Comparison of ENCODE assay signal across 8 cellular contexts in genomic region chr17:56681561-56682266, GRCh38.
DNase-seq lines count a peak whose midpoint lies in the region; ATAC-seq and TF ChIP-seq lines count a peak whose summit lies in the region.

No MANE protein-coding gene starts in this region.

- no peaks in the 10 kb centered on the region for H3K9me3 Mint-ChIP-seq in stimulated activated naive CD8-positive, alpha-beta T cell treated with anti-CD3 and anti-CD28 coated beads, Interleukin-15, amount 100 ng/mL, for 72 hours

- H3K27ac Mint-ChIP-seq in stimulated activated naive CD8-positive, alpha-beta T cell treated with anti-CD3 and anti-CD28 coated beads, Interleukin-15, amount 100 ng/mL, for 72 hours = no peak overlapping the region

- no peak overlapping the region for H2AFZ ChIP-seq in mammary epithelial cell (ENCODE audit: low read depth, low read length)

- dilution Hi-C loops in mammary epithelial cell (cut with HindIII; ENCODE audit: low sequenced_read_pairs) = no loop called here

- H3K4me2 ChIP-seq in mammary epithelial cell (ENCODE audit: insufficient read depth, low read depth, low read length) = peak overlapping the region; percentile 55

- peaks cover 33% of the 10 kb centered on the region for H3K27me3 Mint-ChIP-seq in stimulated activated naive CD8-positive, alpha-beta T cell treated with anti-CD3 and anti-CD28 coated beads, Interleukin-15, amount 100 ng/mL, for 72 hours

- H3K36me3 ChIP-seq in heart left ventricle (no peaks in the 10 kb centered on the region), right atrium auricular region (no peaks in the 10 kb centered on the region), mammary epithelial cell (ENCODE audit: insufficient read depth, low read length) (no peaks in the 10 kb centered on the region), aorta (ENCODE audit: control insufficient read depth in 1 of 2, insufficient read depth in 2 of 2, low read length in 1 of 2) (no peaks in the 10 kb centered on the region)

- peak overlapping the region; percentile 33 for H3K9ac ChIP-seq in mammary epithelial cell (ENCODE audit: insufficient read depth, low read length)

- no peak for DNase-seq in heart left ventricle
- DNase-seq in right atrium auricular region (ENCODE audit: low spot score) = no peak
- peak; percentile 95 for DNase-seq in M059J (ENCODE audit: low read depth)
- peak; percentile 97 for DNase-seq in mammary epithelial cell
- DNase-seq in stimulated activated naive CD8-positive, alpha-beta T cell treated with anti-CD3 and anti-CD28 coated beads, Interleukin-15, amount 100 ng/mL, for 72 hours = peak; percentile 21 to 46
- no peak for DNase-seq in central memory CD4-positive, alpha-beta T cell
- DNase-seq in 8988T = no peak
- DNase-seq in aorta = no peak

- H3K4me3 Mint-ChIP-seq in stimulated activated naive CD8-positive, alpha-beta T cell treated with anti-CD3 and anti-CD28 coated beads, Interleukin-15, amount 100 ng/mL, for 72 hours = no peak overlapping the region

- peaks cover 7 to 71% (median 21%) of the 10 kb centered on the region in 9 donors for H3K27me3 ChIP-seq in heart left ventricle
- no peaks in the 10 kb centered on the region for H3K27me3 ChIP-seq in right atrium auricular region
- H3K27me3 ChIP-seq in mammary epithelial cell (ENCODE audit: insufficient read depth, low read length) = no peaks in the 10 kb centered on the region
- no peaks in the 10 kb centered on the region for H3K27me3 ChIP-seq in aorta (ENCODE audit: control insufficient read depth in 1 of 2, insufficient read depth in 2 of 2, low read length in 1 of 2)

- H3K9me3 ChIP-seq in heart left ventricle (no peaks in the 10 kb centered on the region), right atrium auricular region (no peaks in the 10 kb centered on the region), mammary epithelial cell (replicated peaks; ENCODE audit: insufficient read depth, low read length) (no peaks in the 10 kb centered on the region), aorta (ENCODE audit: control insufficient read depth, low read length) (peaks cover 2% of the 10 kb centered on the region)

- H3K4me3 ChIP-seq in heart left ventricle (no peak overlapping the region), right atrium auricular region (no peak overlapping the region), mammary epithelial cell (replicated peaks in 1 of 3; ENCODE audit: insufficient read depth in 1 of 3, low read depth in 2 of 3, low read length in 3 of 3) (no peak overlapping the region), aorta (ENCODE audit: low read length in 2 of 2) (no peak overlapping the region)

- ATAC-seq in heart left ventricle (peak in 3 of 4 donors; percentile 22 to 39 (median 31)), aorta (ENCODE audit: low FRiP score) (no peak)
- ATAC-seq in stimulated activated naive CD8-positive, alpha-beta T cell treated with anti-CD3 and anti-CD28 coated beads, Interleukin-15, amount 100 ng/mL, for 72 hours = peak; percentile 87

- intact Hi-C loops in heart left ventricle (cut with DNase I) = no loop called here
- intact Hi-C loops in mammary epithelial cell (cut with micrococcal nuclease) = loop anchor here (1.0 to 2.0 kb wide), 3 partner anchors 18 to 105 kb away; partner anchors contain the start of gene NOG
- intact Hi-C loops in aorta (cut with DNase I) = no loop called here

- BruUV-seq in mammary epithelial cell (replicated peaks; lab: Mats Ljungman, UMichigan) = TSS peak; percentile 72

- no peak for TF ChIP-seq POLR2A in heart left ventricle (IDR thresholded peaks at IDR 0.05)

- H3K4me1 Mint-ChIP-seq in stimulated activated naive CD8-positive, alpha-beta T cell treated with anti-CD3 and anti-CD28 coated beads, Interleukin-15, amount 100 ng/mL, for 72 hours = peaks cover 19% of the 10 kb centered on the region

- 58 to 70% (median 63%) methylated on average over 3 of the region's 3 CpGs for WGBS in heart left ventricle, 4 donors
- WGBS in mammary epithelial cell (ENCODE audit: low coverage, missing lambda C conversion rate) = 14% methylated on average over 3 of the region's 3 CpGs
- 70 to 77% methylated on average over 3 of the region's 3 CpGs for WGBS in aorta, 2 donors

- TF ChIP-seq CTCF in heart left ventricle (IDR thresholded peaks at IDR 0.05) (no peak), right atrium auricular region (IDR thresholded peaks at IDR 0.05) (no peak), mammary epithelial cell (conservative IDR thresholded peaks at IDR 0.05 in 1 of 2, IDR thresholded peaks at IDR 0.05 in 1 of 2; ENCODE audit: extremely low read depth in 1 of 2, insufficient read depth in 1 of 2, low read depth in 1 of 2, low read length in 2 of 2) (no peak)

- no peaks in the 10 kb centered on the region for H4K20me1 ChIP-seq in mammary epithelial cell (ENCODE audit: insufficient read depth, low read length)

- H3K4me1 ChIP-seq in heart left ventricle = peaks cover 0 to 23% (median 6%) of the 10 kb centered on the region in 12 donors
- H3K4me1 ChIP-seq in right atrium auricular region = peaks cover 0 to 10% of the 10 kb centered on the region in 2 donors
- H3K4me1 ChIP-seq in mammary epithelial cell (ENCODE audit: insufficient read depth, low read length) = peaks cover 59% of the 10 kb centered on the region
- no peaks in the 10 kb centered on the region for H3K4me1 ChIP-seq in aorta (ENCODE audit: control insufficient read depth in 1 of 2, insufficient read depth in 2 of 2, low read length in 2 of 2)

- CTCF ChIA-PET in mammary epithelial cell (lab: Charles Lee; ENCODE audit: low non-redundant PET) = no interaction called here

- H3K27ac ChIP-seq in heart left ventricle (no peak overlapping the region), right atrium auricular region (no peak overlapping the region), mammary epithelial cell (ENCODE audit: insufficient read depth, low read depth, low read length) (peak overlapping the region; percentile 89), aorta (ENCODE audit: low read depth in 1 of 2, low read length in 2 of 2) (no peak overlapping the region)

- H3K79me2 ChIP-seq in mammary epithelial cell (ENCODE audit: insufficient read depth, low read length) = no peaks in the 10 kb centered on the region

- in situ Hi-C loops in mammary epithelial cell (cut with MboI; ENCODE audit: low sequenced_read_pairs in 2 of 2) = no loop called here

Comparison
In these comparisons a context has a peak if more than half of its experiments do, and no peak if none do; other contexts are left out.
1. DNase-seq: peak in M059J (single experiment), mammary epithelial cell (single experiment) and stimulated activated naive CD8-positive, alpha-beta T cell treated with anti-CD3 and anti-CD28 coated beads, Interleukin-15, amount 100 ng/mL, for 72 hours (2 of 2); none in heart left ventricle (0 of 5), right atrium auricular region (single experiment), central memory CD4-positive, alpha-beta T cell (single experiment), 8988T (single experiment) and aorta (0 of 2).